In genomic region chr3:44359146-44359751, GRCh38 we compare ENCODE assay signal across 23 cellular contexts. TPM values are rescaled to one million over a fixed set of nuclear protein-coding genes. Genes with fewer than 3 reads are reported as not detected.
DNase-seq lines count a peak whose midpoint lies in the region; ATAC-seq and TF ChIP-seq lines count a peak whose summit lies in the region.
"Had no signal": no experiment of that assay in that cellular context is flagged by ENCODE, and none has a peak within 500 bp of the region (broad histone marks: within the 10 kb centered on the region; RNA-seq: fewer than 3 reads in every experiment).

No MANE protein-coding gene starts in this region.

- CTCF ChIA-PET in MCF 10A (lab: Yijun Ruan, JAX) = interaction anchor here (0.6 to 1.3 kb wide), 3 partner anchors 17 to 35 kb away, joined by 3 to 5 read pairs (median 3); no protein-coding TSS in a partner anchor
- CTCF ChIA-PET in WTC11 (lab: Charles Lee) = interaction anchor here (0.5 to 1.1 kb wide), 2 partner anchors 41 to 696 kb away, joined by 3 read pairs; no protein-coding TSS in a partner anchor

- peak; percentile 9 for DNase-seq in MCF 10A (ENCODE audit: unreplicated experiment)
- no peak for DNase-seq in breast epithelium (ENCODE audit: low spot score in 2 of 2)
- DNase-seq in WTC11 (ENCODE audit: low spot score) = peak; percentile 19
- DNase-seq in kidney tubule cell (ENCODE audit: low spot score) = peak; percentile 35
- DNase-seq in type B pancreatic cell (ENCODE audit: extremely low spot score, unreplicated experiment) = no peak
- no peak for DNase-seq in colonic mucosa
- DNase-seq in AG20443 (ENCODE audit: low spot score) = no peak
- DNase-seq: activated CD4-positive, alpha-beta T cell treated with anti-CD3 and anti-CD28 coated beads for 1 hour; DMS 273 treated with DMSO at 0.1 percent for 48 hours; erythroblast; NCI-H1092; NCI-H2081 treated with DMSO at 0.1 percent for 48 hours; NCI-H526; stimulated activated CD4-positive, alpha-beta T cell treated with anti-CD3 and anti-CD28 coated beads, Interleukin-15, amount 100 ng/mL, for 24 hours; stimulated activated naive B cell treated with anti-CD40 and anti-IgM and Interleukin-4, amounts not matched to agents 10 μg/mL and 1 μg/mL and 100 μg/mL, for 72 hours; T-helper 9 cell had no signal

- no peak overlapping the region for H3K27ac Mint-ChIP-seq in MCF 10A (ENCODE audit: low read depth, unreplicated experiment)
- H3K27ac Mint-ChIP-seq in WTC11 = peak overlapping the region; percentile 55
- peak overlapping the region; percentile 4 for H3K27ac Mint-ChIP-seq in type B pancreatic cell
- H3K27ac Mint-ChIP-seq: memory B cell; stimulated activated naive B cell treated with anti-CD40 and anti-IgM and Interleukin-4, amounts not matched to agents 10 μg/mL and 1 μg/mL and 100 μg/mL, for 72 hours had no signal

- H3K27ac ChIP-seq in breast epithelium = no peak overlapping the region
- H3K27ac ChIP-seq in colonic mucosa = no peak overlapping the region
- H3K27ac ChIP-seq: 22Rv1, gastroesophageal sphincter, PC-9, right atrium auricular region, tibial nerve had no signal

- H3K4me3 ChIP-seq in breast epithelium = no peak overlapping the region
- no peak overlapping the region for H3K4me3 ChIP-seq in colonic mucosa
- H3K4me3 ChIP-seq: gastroesophageal sphincter, PC-9, right atrium auricular region, tibial nerve had no signal

- TF ChIP-seq CTCF in MCF 10A (IDR thresholded peaks at IDR 0.05; ENCODE audit: unreplicated experiment) = no peak
- no peak for TF ChIP-seq CTCF in breast epithelium (IDR thresholded peaks at IDR 0.05)
- TF ChIP-seq CTCF in WTC11 (IDR thresholded peaks at IDR 0.05) = no peak
- no peak for TF ChIP-seq CTCF in type B pancreatic cell (conservative IDR thresholded peaks at IDR 0.05)
- no peak for TF ChIP-seq CTCF in colonic mucosa (IDR thresholded peaks at IDR 0.05)

- intact Hi-C loops in MCF 10A (cut with micrococcal nuclease) = no loop called here
- intact Hi-C loops in breast epithelium (cut with DNase I; ENCODE audit: low total_unique reads) = no loop called here
- intact Hi-C loops in colonic mucosa (cut with DNase I) = no loop called here

- no TSS peak for BruUV-seq in MCF 10A (replicated peaks; lab: Mats Ljungman, UMichigan)

- H3K36me3 ChIP-seq in breast epithelium = no peaks in the 10 kb centered on the region
- no peaks in the 10 kb centered on the region for H3K36me3 ChIP-seq in colonic mucosa

- H3K4me1 ChIP-seq in breast epithelium (no peaks in the 10 kb centered on the region), colonic mucosa (no peaks in the 10 kb centered on the region)

- H3K9me3 ChIP-seq in breast epithelium (no peaks in the 10 kb centered on the region), colonic mucosa (no peaks in the 10 kb centered on the region)
- H3K9me3 ChIP-seq: gastroesophageal sphincter, right atrium auricular region, tibial nerve had no signal

- H3K9ac ChIP-seq in colonic mucosa (ENCODE audit: low read depth in 2 of 2, low read length in 2 of 2) = no peak overlapping the region

- ATAC-seq in WTC11 = peak; percentile 94
- ATAC-seq in GM21717 (IDR thresholded peaks at IDR 0.05; ENCODE audit: unreplicated experiment) = no peak
- ATAC-seq: gastroesophageal sphincter; stimulated activated naive B cell treated with anti-CD40 and anti-IgM and Interleukin-4, amounts not matched to agents 10 μg/mL and 1 μg/mL and 100 μg/mL, for 72 hours had no signal

- H3K9me3 Mint-ChIP-seq in MCF 10A (ENCODE audit: unreplicated experiment) (no peaks in the 10 kb centered on the region), WTC11 (no peaks in the 10 kb centered on the region), type B pancreatic cell (no peaks in the 10 kb centered on the region)
- H3K9me3 Mint-ChIP-seq: memory B cell; stimulated activated naive B cell treated with anti-CD40 and anti-IgM and Interleukin-4, amounts not matched to agents 10 μg/mL and 1 μg/mL and 100 μg/mL, for 72 hours had no signal

- no peak overlapping the region for H3K4me3 Mint-ChIP-seq in MCF 10A (ENCODE audit: unreplicated experiment)
- no peak overlapping the region for H3K4me3 Mint-ChIP-seq in WTC11
- H3K4me3 Mint-ChIP-seq in type B pancreatic cell = no peak overlapping the region
- H3K4me3 Mint-ChIP-seq: memory B cell; stimulated activated naive B cell treated with anti-CD40 and anti-IgM and Interleukin-4, amounts not matched to agents 10 μg/mL and 1 μg/mL and 100 μg/mL, for 72 hours had no signal

- H3K27me3 Mint-ChIP-seq in MCF 10A (ENCODE audit: insufficient read depth, unreplicated experiment) (no peaks in the 10 kb centered on the region), WTC11 (ENCODE audit: low read depth) (no peaks in the 10 kb centered on the region), type B pancreatic cell (no peaks in the 10 kb centered on the region)
- H3K27me3 Mint-ChIP-seq: memory B cell; stimulated activated naive B cell treated with anti-CD40 and anti-IgM and Interleukin-4, amounts not matched to agents 10 μg/mL and 1 μg/mL and 100 μg/mL, for 72 hours had no signal

- no peak for TF ChIP-seq POLR2A in breast epithelium (IDR thresholded peaks at IDR 0.05)

- H3K4me1 Mint-ChIP-seq in MCF 10A (ENCODE audit: insufficient read depth, unreplicated experiment) (peaks cover 10% of the 10 kb centered on the region), WTC11 (peaks cover 32% of the 10 kb centered on the region), type B pancreatic cell (ENCODE audit: unreplicated experiment) (peaks cover 24% of the 10 kb centered on the region)

- POLR2A ChIA-PET in MCF 10A (lab: Yijun Ruan, JAX) (interaction anchor here (1.2 to 1.3 kb wide), 2 partner anchors 20 to 21 kb away, joined by 3 read pairs; no protein-coding TSS in a partner anchor), WTC11 (lab: Charles Lee) (no interaction called here)

- H3K27me3 ChIP-seq in breast epithelium (no peaks in the 10 kb centered on the region), colonic mucosa (no peaks in the 10 kb centered on the region)
- H3K27me3 ChIP-seq: gastroesophageal sphincter, right atrium auricular region, tibial nerve had no signal

- H3K36me3 Mint-ChIP-seq in MCF 10A (ENCODE audit: insufficient read depth, unreplicated experiment) (peaks cover 12% of the 10 kb centered on the region), WTC11 (no peaks in the 10 kb centered on the region), type B pancreatic cell (peaks cover 14% of the 10 kb centered on the region)

TF ChIP-seq in WTC11, 78 proteins besides CTCF, POLR2A, EP300 and RAD21:
- TF ChIP-seq ZNF416 (CRISPR knock-in tag; IDR thresholded peaks at IDR 0.05) = no peak
- TF ChIP-seq NFYB (CRISPR knock-in tag; conservative IDR thresholded peaks at IDR 0.05; ENCODE audit: low read depth) = no peak
- no peak for TF ChIP-seq ZNF512 (CRISPR knock-in tag; IDR thresholded peaks at IDR 0.05; ENCODE audit: borderline replicate concordance)
- TF ChIP-seq NR2C2 (CRISPR knock-in tag; IDR thresholded peaks at IDR 0.05) = no peak

RNA-seq across cellular contexts. Expression of gene TCAIM, which starts 20.7 kb away (rescaled TPM):
- total RNA-seq in MCF 10A (2022) (20.4 and 26.6 TPM in 2 replicates), breast epithelium (10 to 100 TPM; 19.7 to 25.2 (median 24.2) TPM), WTC11 (2021) (14.8 to 18.9 TPM (median 16.6 TPM) in 3 replicates), type B pancreatic cell (ENCODE audit: low replicate concordance) (22.4 and 29.9 TPM in 2 replicates), colonic mucosa (10 to 100 TPM; 20.2 to 26.2 TPM)

Comparison
In these comparisons a context has a peak if more than half of its experiments do, and no peak if none do; other contexts are left out.
1. DNase-seq: peak in MCF 10A (single experiment), WTC11 (single experiment) and kidney tubule cell (single experiment); none in breast epithelium (0 of 2), type B pancreatic cell (single experiment), colonic mucosa (single experiment) and AG20443 (single experiment).